In the genomic region with DNA sequence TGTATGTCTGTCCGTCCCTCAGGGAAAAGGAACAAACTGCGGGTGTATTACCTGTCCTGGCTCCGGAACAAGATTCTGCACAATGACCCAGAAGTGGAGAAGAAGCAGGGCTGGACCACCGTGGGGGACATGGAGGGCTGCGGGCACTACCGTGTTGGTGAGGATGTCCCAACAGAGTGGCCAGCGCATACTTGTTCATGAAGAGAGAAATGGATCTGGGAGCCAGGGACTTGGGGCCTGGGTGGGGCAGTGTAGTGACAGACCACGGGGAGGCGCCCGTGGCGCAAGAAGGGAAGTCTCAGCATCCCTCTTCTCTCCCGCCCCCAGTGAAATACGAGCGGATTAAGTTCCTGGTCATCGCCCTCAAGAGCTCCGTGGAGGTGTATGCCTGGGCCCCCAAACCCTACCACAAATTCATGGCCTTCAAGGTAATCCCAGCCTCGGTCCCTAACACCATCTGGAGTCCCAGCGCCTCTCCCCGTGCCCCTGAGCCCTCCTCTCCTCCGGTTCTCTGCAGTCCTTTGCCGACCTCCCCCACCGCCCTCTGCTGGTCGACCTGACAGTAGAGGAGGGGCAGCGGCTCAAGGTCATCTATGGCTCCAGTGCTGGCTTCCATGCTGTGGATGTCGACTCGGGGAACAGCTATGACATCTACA, we compare ENCODE assay signal across 13 cellular contexts. TPM values are rescaled to one million over a fixed set of nuclear protein-coding genes. Genes with fewer than 3 reads are reported as not detected.
DNase-seq lines count a peak whose midpoint lies in the region; ATAC-seq, FAIRE-seq and TF ChIP-seq lines count a peak whose summit lies in the region.
"Had no signal": no experiment of that assay in that cellular context is flagged by ENCODE, and none has a peak within 500 bp of the region (broad histone marks: within the 10 kb centered on the region; RNA-seq: fewer than 3 reads in every experiment).

No MANE protein-coding gene starts in this region.

- H3K27ac ChIP-seq in H1 (ENCODE audit: low read depth, low read length), result 0 out of 2 replicates have a peak overlapping the region, but pooled peaks have one; percentile 55
- no peak overlapping the region for H3K27ac ChIP-seq in neuronal stem cell (replicated peaks; ENCODE audit: low read length)
- H3K27ac ChIP-seq: VCaP had no signal

- no peak overlapping the region for H4K91ac ChIP-seq in H1 (replicated peaks; ENCODE audit: insufficient read length, low read length)
- no peak overlapping the region for H4K91ac ChIP-seq in neuronal stem cell (ENCODE audit: low read depth, low read length, poor library complexity)

- H3K4me1 ChIP-seq in H1 (replicated peaks in 1 of 4; ENCODE audit: control insufficient read depth in 3 of 4, insufficient read depth in 4 of 4, low read length in 3 of 4) (peaks cover 0 to 4% (median 2%) of the 10 kb centered on the region in 4 experiments; a peak in 5 of 7 replicates), neuronal stem cell (ENCODE audit: control insufficient read depth in 2 of 2, insufficient read depth in 1 of 2, low read depth in 1 of 2, low read length in 2 of 2) (no peaks in the 10 kb centered on the region)

- H3K79me1 ChIP-seq in H1 (ENCODE audit: low read depth, low read length) (no peaks in the 10 kb centered on the region; the same call in 1 of the 2 replicates), neuronal stem cell (ENCODE audit: low read depth, low read length) (peaks cover 4% of the 10 kb centered on the region)

- H4K8ac ChIP-seq in H1 (ENCODE audit: extremely low read depth, insufficient read depth, low read length) (no peak overlapping the region), neuronal stem cell (ENCODE audit: low read depth, low read length) (no peak overlapping the region)

- H3K9ac ChIP-seq in H1 (replicated peaks in 1 of 4; ENCODE audit: extremely low read depth in 1 of 4, low read depth in 3 of 4, low read length in 3 of 4) (no peak overlapping the region), neuronal stem cell (ENCODE audit: low read depth, low read length, poor library complexity) (no peak overlapping the region)

- H3K4me2 ChIP-seq in H1 (ENCODE audit: insufficient read depth in 1 of 2, low read depth in 2 of 2, low read length in 2 of 2) (no peak overlapping the region; a peak in 1 of 4 replicates), neuronal stem cell (ENCODE audit: insufficient read depth, low read length, poor library complexity, severe bottlenecking) (no peak overlapping the region)

- H4K5ac ChIP-seq in H1 (ENCODE audit: insufficient read length, low read depth, low read length), result no peak overlapping the region

- H2BK5ac ChIP-seq in H1 (ENCODE audit: low read depth, low read length), result no peak overlapping the region
- peak overlapping the region; percentile 48 for H2BK5ac ChIP-seq in neuronal stem cell (ENCODE audit: low read length)

- H3K79me2 ChIP-seq in H1 (ENCODE audit: control insufficient read depth in 1 of 2, insufficient read depth in 2 of 2, low read length in 2 of 2), result no peaks in the 10 kb centered on the region

- H3K9me3 ChIP-seq in H1 (ENCODE audit: insufficient read depth in 2 of 2, low read depth in 1 of 2, low read length in 1 of 2) (no peaks in the 10 kb centered on the region), neuronal stem cell (replicated peaks in 1 of 2; ENCODE audit: control insufficient read depth in 2 of 2, insufficient read depth in 1 of 2, low read depth in 1 of 2, low read length in 2 of 2) (no peaks in the 10 kb centered on the region)

- no peak overlapping the region for H3K4me3 ChIP-seq in H1 (ENCODE audit: extremely low read depth in 1 of 4, insufficient read depth in 2 of 4, low read depth in 3 of 4, low read length in 4 of 4)
- no peak overlapping the region for H3K4me3 ChIP-seq in neuronal stem cell (ENCODE audit: low read length in 2 of 2)

- CTCF ChIA-PET in H1 (lab: Charles Lee; ENCODE audit: partially characterized antibody), result interaction anchor here (0.6 to 3.2 kb wide), 27 partner anchors 10 to 329 kb away, joined by 3 to 17 read pairs (median 3); partner anchors contain the start of genes GLTPD2 and PLD2

- H3K4ac ChIP-seq in H1 (replicated peaks; ENCODE audit: insufficient read length, low read depth, low read length) (no peak overlapping the region), neuronal stem cell (ENCODE audit: low read length) (no peak overlapping the region)

- no peak overlapping the region for H2AK5ac ChIP-seq in H1 (ENCODE audit: low read depth, low read length)
- no peak overlapping the region for H2AK5ac ChIP-seq in neuronal stem cell (ENCODE audit: low read depth, low read length)

- no peak for TF ChIP-seq POLR2A in H1 (IDR thresholded peaks at IDR 0.05; ENCODE audit: control extremely low read depth in 1 of 2, low read depth in 2 of 2, low read length in 2 of 2)

- no peak overlapping the region for H3K23ac ChIP-seq in H1 (ENCODE audit: insufficient read length)
- peak overlapping the region; percentile 55 for H3K23ac ChIP-seq in neuronal stem cell (ENCODE audit: low read depth, low read length, poor library complexity)

- H2BK120ac ChIP-seq in H1 (replicated peaks; ENCODE audit: low read depth, low read length), result no peak overlapping the region
- H2BK120ac ChIP-seq in neuronal stem cell (ENCODE audit: low read depth, low read length), result no peak overlapping the region

- WGBS in H1 (ENCODE audit: extremely low coverage in 1 of 2, insufficient coverage in 1 of 2, insufficient read length in 1 of 2, insufficient replicate concordance in 2 of 2, low coverage in 1 of 2, low lambda C conversion rate in 2 of 2, missing lambda C conversion rate in 1 of 2), 2 experiments, result 86% methylated on average over 22 of the region's 26 CpGs; no CpG with 5 or more reads in 1 of the 2 experiments
- WGBS in neuronal stem cell (ENCODE audit: extremely low coverage in 2 of 2, insufficient read length in 2 of 2, insufficient replicate concordance in 1 of 2), 2 donors, result no CpG with 5 or more reads among the region's 26 CpGs

- H3K23me2 ChIP-seq in H1 (ENCODE audit: low read depth, low read length), result peaks cover 3% of the 10 kb centered on the region; the same call in 1 of the 2 replicates

- H2AFZ ChIP-seq in H1 (ENCODE audit: low read length), result no peak overlapping the region
- no peak overlapping the region for H2AFZ ChIP-seq in neuronal stem cell (ENCODE audit: low read length)

- peak; percentile 21 to 25; a peak in 3 of 4 replicates for TF ChIP-seq RAD21 in H1 (IDR thresholded peaks at IDR 0.05 in 1 of 2, conservative IDR thresholded peaks at IDR 0.05 in 1 of 2; ENCODE audit: low read depth in 2 of 2, low read length in 2 of 2)

- no peak overlapping the region for H2BK12ac ChIP-seq in H1 (ENCODE audit: low read depth, low read length)
- H2BK12ac ChIP-seq in neuronal stem cell (ENCODE audit: low read length), result no peak overlapping the region

- H3K56ac ChIP-seq in H1 (replicated peaks; ENCODE audit: insufficient read length, low read depth, low read length), result no peak overlapping the region

- TF ChIP-seq EP300 in H1 (IDR thresholded peaks at IDR 0.05; ENCODE audit: borderline replicate concordance in 1 of 2, low read depth in 2 of 2, low read length in 2 of 2), result no peak

- H3K18ac ChIP-seq in H1 (ENCODE audit: extremely low read depth, low read length) (no peak overlapping the region), neuronal stem cell (ENCODE audit: low read length) (no peak overlapping the region)

- POLR2A ChIA-PET in H1 (lab: Charles Lee; ENCODE audit: partially characterized antibody), result interaction anchor here (0.5 to 2.1 kb wide), 7 partner anchors 13 to 303 kb away, joined by 3 to 5 read pairs (median 3); partner anchors contain the start of gene SPAG7

- FAIRE-seq in D721Med (lab: Jason Lieb, UNC) (no peak), H1 (lab: Jason Lieb, UNC) (no peak)

- ATAC-seq in HG02610 (IDR thresholded peaks at IDR 0.05; ENCODE audit: unreplicated experiment), result no peak
- ATAC-seq: right cardiac atrium had no signal

- H3K36me3 ChIP-seq in H1 (ENCODE audit: control insufficient read depth in 2 of 4, insufficient read depth in 4 of 4, low read length in 3 of 4) (peaks cover 11 to 30% (median 26%) of the 10 kb centered on the region in 4 experiments), neuronal stem cell (replicated peaks in 1 of 2; ENCODE audit: control insufficient read depth in 2 of 2, insufficient read depth in 2 of 2, low read length in 2 of 2) (peaks cover 38 to 85% of the 10 kb centered on the region in 2 donors)

- TF ChIP-seq CTCF in D721Med (IDR thresholded peaks at IDR 0.05; ENCODE audit: insufficient read depth, missing control alignments) (no peak), H1 (IDR thresholded peaks at IDR 0.05; ENCODE audit: control extremely low read depth in 1 of 3, insufficient read depth in 1 of 3, low read depth in 1 of 3, low read length in 3 of 3) (peak; percentile 54 to 69 (median 55))

- H2BK15ac ChIP-seq in H1 (ENCODE audit: low read length) (no peak overlapping the region), neuronal stem cell (ENCODE audit: low read length) (no peak overlapping the region)

- H3K14ac ChIP-seq in H1 (ENCODE audit: insufficient read length) (no peak overlapping the region), neuronal stem cell (ENCODE audit: low read length) (no peak overlapping the region)

- H3K27me3 ChIP-seq in H1 (replicated peaks in 1 of 4; ENCODE audit: control insufficient read depth in 3 of 4, extremely low read depth in 1 of 4, insufficient read depth in 3 of 4, low read length in 3 of 4) (no peaks in the 10 kb centered on the region), neuronal stem cell (ENCODE audit: control insufficient read depth in 3 of 3, insufficient read depth in 3 of 3, low read depth in 1 of 3, low read length in 3 of 3) (peaks cover 0 to 3% (median 0%) of the 10 kb centered on the region in 3 experiments)

- DNase-seq in D721Med (ENCODE audit: insufficient read length, low spot score), result peak; percentile 16
- peak; percentile 76 for DNase-seq in NCI-H82 (lab: John Stamatoyannopoulos, UW)
- peak in 1 of 2 experiments; percentile 75 for DNase-seq in H1 (ENCODE audit: low read depth in 1 of 2, low spot score in 2 of 2)
- no peak for DNase-seq in neuronal stem cell (ENCODE audit: low spot score)
- DNase-seq in kidney glomerular epithelial cell (lab: John Stamatoyannopoulos, UW), result no peak
- no peak for DNase-seq in T-helper 9 cell
- DNase-seq: activated CD8-positive, alpha-beta memory T cell treated with anti-CD3 and anti-CD28 coated beads, Interleukin-2, amount 50 U/mL, for 4 hours; cortex of kidney; NCI-H2029; right cardiac atrium had no signal

- H2BK20ac ChIP-seq in H1 (ENCODE audit: low read length), result no peak overlapping the region

- peaks cover 0 to 10% of the 10 kb centered on the region in 2 experiments for H4K20me1 ChIP-seq in H1 (replicated peaks in 1 of 2; ENCODE audit: control insufficient read depth in 1 of 2, insufficient read depth in 2 of 2, low read length in 2 of 2)

RNA-seq across cellular contexts. Expression of gene C17orf107, which starts 3.5 kb away (rescaled TPM):
- 0.38 and 0.39 TPM in 2 replicates for total RNA-seq in H1 (2021; fragmentation: NEBNext Ultra II Directional; extraction: Animal tissue kit (Norgen Biotek cat#: 25700))
- 0.45 and 0.67 TPM in 2 replicates for polyA plus RNA-seq in H1 (2011; rRNA removed)
- polyA plus RNA-seq in H1 (2011; cell fraction: cytosol; rRNA removed), result 0.45 TPM
- 1.1 TPM for polyA plus RNA-seq in H1 (2011; cell fraction: nucleus; rRNA removed)
- 0.48 to 0.87 TPM (median 0.69 TPM) in 4 replicates for polyA plus RNA-seq in H1 (2012, experiment 1 of 2)
- 0.34 TPM for polyA plus RNA-seq in H1 (2012, experiment 2 of 2)
- polyA plus RNA-seq in H1 (2013, experiment 1 of 2), result 0.45 TPM
- 0.35 TPM for polyA plus RNA-seq in H1 (2013, experiment 2 of 2)
- 0.24 and 0.38 TPM in 2 replicates for polyA minus RNA-seq in H1 (2011; rRNA and poly(A)+ RNA removed)
- 0.95 TPM for polyA minus RNA-seq in H1 (2011; cell fraction: cytosol; rRNA and poly(A)+ RNA removed)
- polyA minus RNA-seq in H1 (2011; cell fraction: nucleus; rRNA and poly(A)+ RNA removed), result 1.2 TPM
- polyA plus RNA-seq in neuronal stem cell (2013, experiment 1 of 2), result 0.32 TPM
- polyA plus RNA-seq in neuronal stem cell (2013, experiment 2 of 2), result 0.28 TPM

RNA-seq across cellular contexts. Expression of gene CHRNE, which starts 7.1 kb away (rescaled TPM):
- total RNA-seq in H1 (2021; fragmentation: NEBNext Ultra II Directional; extraction: Animal tissue kit (Norgen Biotek cat#: 25700)), result 0.15 and 0.40 TPM in 2 replicates
- 0.33 and 0.63 TPM in 2 replicates for polyA plus RNA-seq in H1 (2011; rRNA removed)
- 0.27 TPM for polyA plus RNA-seq in H1 (2011; cell fraction: cytosol; rRNA removed)
- polyA plus RNA-seq in H1 (2011; cell fraction: nucleus; rRNA removed), result 0.71 TPM
- 0.25 to 0.61 TPM (median 0.35 TPM) in 4 replicates for polyA plus RNA-seq in H1 (2012, experiment 1 of 2)
- polyA plus RNA-seq in H1 (2012, experiment 2 of 2), result 0.31 TPM
- 0.14 TPM for polyA plus RNA-seq in H1 (2013, experiment 1 of 2)
- 0.17 TPM for polyA plus RNA-seq in H1 (2013, experiment 2 of 2)
- polyA minus RNA-seq in H1 (2011; rRNA and poly(A)+ RNA removed), result 0.32 and 0.35 TPM in 2 replicates
- polyA minus RNA-seq in H1 (2011; cell fraction: cytosol; rRNA and poly(A)+ RNA removed), result 0.66 TPM
- polyA minus RNA-seq in H1 (2011; cell fraction: nucleus; rRNA and poly(A)+ RNA removed), result 0.50 TPM
- 0.17 TPM for polyA plus RNA-seq in neuronal stem cell (2013, experiment 1 of 2)
- polyA plus RNA-seq in neuronal stem cell (2013, experiment 2 of 2), result 0.12 TPM
- total RNA-seq: myocyte had no signal

RNA-seq across cellular contexts. Expression of gene GP1BA, which starts 36.3 kb away (rescaled TPM):
- total RNA-seq in H1 (2021; fragmentation: NEBNext Ultra II Directional; extraction: Animal tissue kit (Norgen Biotek cat#: 25700)), result not detected in 2 replicates
- polyA plus RNA-seq in H1 (2011; rRNA removed), result not detected in 2 replicates
- not detected for polyA plus RNA-seq in H1 (2011; cell fraction: cytosol; rRNA removed)
- polyA plus RNA-seq in H1 (2011; cell fraction: nucleus; rRNA removed), result not detected
- polyA plus RNA-seq in H1 (2012, experiment 1 of 2), result 1.6 to 3.1 TPM (median 2.6 TPM) in 4 replicates
- polyA plus RNA-seq in H1 (2012, experiment 2 of 2), result 1.2 TPM
- polyA plus RNA-seq in H1 (2013, experiment 1 of 2), result not detected
- not detected for polyA plus RNA-seq in H1 (2013, experiment 2 of 2)
- not detected in 2 replicates for polyA minus RNA-seq in H1 (2011; rRNA and poly(A)+ RNA removed)
- not detected for polyA minus RNA-seq in H1 (2011; cell fraction: cytosol; rRNA and poly(A)+ RNA removed)
- polyA minus RNA-seq in H1 (2011; cell fraction: nucleus; rRNA and poly(A)+ RNA removed), result not detected
- polyA plus RNA-seq in neuronal stem cell (2013, experiment 1 of 2), result not detected
- polyA plus RNA-seq in neuronal stem cell (2013, experiment 2 of 2), result not detected
- total RNA-seq: myocyte had no signal

RNA-seq across cellular contexts. Expression of gene SLC25A11, which starts 44.0 kb away (rescaled TPM):
- total RNA-seq in H1 (2021; fragmentation: NEBNext Ultra II Directional; extraction: Animal tissue kit (Norgen Biotek cat#: 25700)), result 55.9 and 65.2 TPM in 2 replicates
- polyA plus RNA-seq in H1 (2011; rRNA removed), result 97.0 and 136 TPM in 2 replicates
- polyA plus RNA-seq in H1 (2011; cell fraction: cytosol; rRNA removed), result 79.9 TPM
- 129 TPM for polyA plus RNA-seq in H1 (2011; cell fraction: nucleus; rRNA removed)
- polyA plus RNA-seq in H1 (2012, experiment 1 of 2), result 33.7 to 73.1 TPM (median 65.0 TPM) in 4 replicates
- 73.8 TPM for polyA plus RNA-seq in H1 (2012, experiment 2 of 2)
- polyA plus RNA-seq in H1 (2013, experiment 1 of 2), result 45.3 TPM
- 46.5 TPM for polyA plus RNA-seq in H1 (2013, experiment 2 of 2)
- polyA minus RNA-seq in H1 (2011; rRNA and poly(A)+ RNA removed), result 58.4 and 65.8 TPM in 2 replicates
- polyA minus RNA-seq in H1 (2011; cell fraction: cytosol; rRNA and poly(A)+ RNA removed), result 24.7 TPM
- polyA minus RNA-seq in H1 (2011; cell fraction: nucleus; rRNA and poly(A)+ RNA removed), result 61.7 TPM
- 44.7 TPM for polyA plus RNA-seq in neuronal stem cell (2013, experiment 1 of 2)
- polyA plus RNA-seq in neuronal stem cell (2013, experiment 2 of 2), result 44.0 TPM

RNA-seq across cellular contexts. Expression of gene RNF167, which starts 44.3 kb away (rescaled TPM):
- total RNA-seq in H1 (2021; fragmentation: NEBNext Ultra II Directional; extraction: Animal tissue kit (Norgen Biotek cat#: 25700)), result 140 and 147 TPM in 2 replicates
- polyA plus RNA-seq in H1 (2011; rRNA removed), result 281 and 284 TPM in 2 replicates
- 157 TPM for polyA plus RNA-seq in H1 (2011; cell fraction: cytosol; rRNA removed)
- 259 TPM for polyA plus RNA-seq in H1 (2011; cell fraction: nucleus; rRNA removed)
- 183 to 210 TPM (median 196 TPM) in 4 replicates for polyA plus RNA-seq in H1 (2012, experiment 1 of 2)
- polyA plus RNA-seq in H1 (2012, experiment 2 of 2), result 259 TPM
- 230 TPM for polyA plus RNA-seq in H1 (2013, experiment 1 of 2)
- 261 TPM for polyA plus RNA-seq in H1 (2013, experiment 2 of 2)
- 107 and 125 TPM in 2 replicates for polyA minus RNA-seq in H1 (2011; rRNA and poly(A)+ RNA removed)
- 101 TPM for polyA minus RNA-seq in H1 (2011; cell fraction: cytosol; rRNA and poly(A)+ RNA removed)
- 69.3 TPM for polyA minus RNA-seq in H1 (2011; cell fraction: nucleus; rRNA and poly(A)+ RNA removed)
- 110 TPM for polyA plus RNA-seq in neuronal stem cell (2013, experiment 1 of 2)
- 109 TPM for polyA plus RNA-seq in neuronal stem cell (2013, experiment 2 of 2)

Comparison
In these comparisons a context has a peak if more than half of its experiments do, and no peak if none do; other contexts are left out.
1. DNase-seq: peak in D721Med (single experiment) and NCI-H82 (single experiment); none in neuronal stem cell (single experiment), kidney glomerular epithelial cell (single experiment) and T-helper 9 cell (single experiment).